Comparison of ENCODE assay signal across 21 cellular contexts in the genomic region with DNA sequence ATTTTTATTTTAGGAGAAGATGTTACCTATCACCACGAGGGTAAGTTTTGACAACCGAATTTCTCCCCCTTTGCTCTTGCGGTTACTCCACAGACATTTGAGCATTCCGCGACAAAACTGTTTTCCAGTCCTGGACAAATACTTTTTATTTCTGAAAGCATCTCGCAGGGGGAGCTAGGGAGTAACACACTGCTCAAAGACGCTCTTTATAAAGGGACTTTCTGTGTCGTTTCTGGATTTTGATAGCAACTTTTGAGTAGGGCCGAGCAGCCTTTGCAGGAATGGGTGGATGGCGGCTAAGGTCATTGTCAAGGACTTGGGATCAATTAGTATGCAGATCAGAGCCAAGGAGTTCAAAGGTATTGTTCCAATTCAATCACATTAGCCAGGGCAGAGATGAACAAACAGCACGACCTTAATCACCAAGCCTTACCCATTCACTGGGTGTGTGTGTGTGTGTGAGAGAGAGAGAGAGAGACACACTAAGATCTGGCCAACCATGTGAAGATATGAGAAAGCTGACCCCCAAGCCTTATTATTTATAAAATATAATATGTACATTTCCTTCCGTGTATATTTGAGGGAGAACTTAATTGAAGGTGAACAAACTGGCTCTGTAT.
DNase-seq lines count a peak whose midpoint lies in the region; ATAC-seq and TF ChIP-seq lines count a peak whose summit lies in the region.
"Had no signal": no experiment of that assay in that cellular context is flagged by ENCODE, and none has a peak within 500 bp of the region (broad histone marks: within the 10 kb centered on the region; RNA-seq: fewer than 3 reads in every experiment).

No MANE protein-coding gene starts in this region.

- H3K36me3 Mint-ChIP-seq in stimulated activated naive B cell treated with anti-CD40 and anti-IgM and Interleukin-4, amounts not matched to agents 10 μg/mL and 1 μg/mL and 100 μg/mL, for 72 hours = no peaks in the 10 kb centered on the region
- H3K36me3 Mint-ChIP-seq: natural killer cell treated with Interleukin-12 subunit alpha and Interleukin-12 subunit beta and Interleukin-15 and Interleukin-18, amount 100 ng/mL, for 72 hours had no signal

- no peaks in the 10 kb centered on the region for H3K4me1 Mint-ChIP-seq in stimulated activated naive B cell treated with anti-CD40 and anti-IgM and Interleukin-4, amounts not matched to agents 10 μg/mL and 1 μg/mL and 100 μg/mL, for 72 hours
- H3K4me1 Mint-ChIP-seq: B cell; stimulated activated naive CD8-positive, alpha-beta T cell treated with anti-CD3 and anti-CD28 coated beads, Interleukin-15, amount 100 ng/mL, for 72 hours had no signal

- H3K4me3 ChIP-seq in GM12875 (ENCODE audit: low read depth, low read length) = no peak overlapping the region
- peak overlapping the region; percentile 30; the same call in 1 of the 2 replicates for H3K4me3 ChIP-seq in SK-N-MC
- peak overlapping the region; percentile 13 for H3K4me3 ChIP-seq in iPS-18a (ENCODE audit: low read length)
- H3K4me3 ChIP-seq in WERI-Rb-1 (ENCODE audit: low read depth, low read length) = no peak overlapping the region
- H3K4me3 ChIP-seq: MG63, SJCRH30, upper lobe of left lung had no signal

- H3K4me3 Mint-ChIP-seq in stimulated activated naive B cell treated with anti-CD40 and anti-IgM and Interleukin-4, amounts not matched to agents 10 μg/mL and 1 μg/mL and 100 μg/mL, for 72 hours = no peak overlapping the region
- H3K4me3 Mint-ChIP-seq: B cell; dendritic cell treated with granulocyte-macrophage colony-stimulating factor and Interleukin-4, amounts not matched to agents 40 ng/mL and 50 ng/mL, for 4 days; natural killer cell treated with Interleukin-12 subunit alpha and Interleukin-12 subunit beta and Interleukin-15 and Interleukin-18, amount 100 ng/mL, for 72 hours; stimulated activated naive CD8-positive, alpha-beta T cell treated with anti-CD3 and anti-CD28 coated beads, Interleukin-15, amount 100 ng/mL, for 72 hours had no signal

- no peaks in the 10 kb centered on the region for H3K9me3 Mint-ChIP-seq in stimulated activated naive B cell treated with anti-CD40 and anti-IgM and Interleukin-4, amounts not matched to agents 10 μg/mL and 1 μg/mL and 100 μg/mL, for 72 hours
- H3K9me3 Mint-ChIP-seq: dendritic cell treated with granulocyte-macrophage colony-stimulating factor and Interleukin-4, amounts not matched to agents 40 ng/mL and 50 ng/mL, for 4 days; natural killer cell treated with Interleukin-12 subunit alpha and Interleukin-12 subunit beta and Interleukin-15 and Interleukin-18, amount 100 ng/mL, for 72 hours; stimulated activated naive CD8-positive, alpha-beta T cell treated with anti-CD3 and anti-CD28 coated beads, Interleukin-15, amount 100 ng/mL, for 72 hours had no signal

- H3K27me3 ChIP-seq in iPS-18a (ENCODE audit: control insufficient read depth, insufficient read depth, low read length) = peaks cover 36% of the 10 kb centered on the region
- peaks cover 75% of the 10 kb centered on the region for H3K27me3 ChIP-seq in WERI-Rb-1 (ENCODE audit: insufficient read depth, low read depth, severe bottlenecking)
- H3K27me3 ChIP-seq: MG63, SJCRH30 had no signal

- TF ChIP-seq CTCF in GM12875 (IDR thresholded peaks at IDR 0.05; ENCODE audit: borderline replicate concordance, insufficient read depth, low read depth, low read length) = peak; percentile 29; the same call in 1 of the 2 replicates
- no peak for TF ChIP-seq CTCF in WERI-Rb-1 (IDR thresholded peaks at IDR 0.05; ENCODE audit: low read depth, low read length)

- ATAC-seq in stimulated activated naive B cell treated with anti-CD40 and anti-IgM and Interleukin-4, amounts not matched to agents 10 μg/mL and 1 μg/mL and 100 μg/mL, for 72 hours (replicated peaks) = no peak
- ATAC-seq: foreskin keratinocyte; natural killer cell treated with Interleukin-12 subunit alpha and Interleukin-12 subunit beta and Interleukin-15 and Interleukin-18, amount 100 ng/mL, for 72 hours; stimulated activated naive CD8-positive, alpha-beta T cell treated with anti-CD3 and anti-CD28 coated beads, Interleukin-15, amount 100 ng/mL, for 72 hours had no signal

- peaks cover 67% of the 10 kb centered on the region for H3K4me1 ChIP-seq in iPS-18a (ENCODE audit: control insufficient read depth, low read depth, low read length)
- H3K4me1 ChIP-seq: foreskin keratinocyte, SJCRH30 had no signal

- DNase-seq in SK-N-MC (ENCODE audit: low read depth, low spot score) (no peak), superior temporal gyrus (ENCODE audit: extremely low spot score) (peak; percentile 64), DMS 273 (lab: John Stamatoyannopoulos, UW; ENCODE audit: unreplicated experiment) (no peak), WERI-Rb-1 (no peak)
- DNase-seq in stimulated activated naive B cell treated with anti-CD40 and anti-IgM and Interleukin-4, amounts not matched to agents 10 μg/mL and 1 μg/mL and 100 μg/mL, for 72 hours = no peak
- DNase-seq: activated CD4-positive, alpha-beta T cell treated with anti-CD3 and anti-CD28 coated beads, Interleukin-2, amount 50 U/mL, for 4 hours; activated CD8-positive, alpha-beta memory T cell treated with anti-CD3 and anti-CD28 coated beads, Interleukin-2, amount 50 U/mL, for 48 hours; EL; foreskin keratinocyte; MG63; NCI-H1417 treated with DMSO at 0.1 percent for 48 hours; SJCRH30; stimulated activated naive CD8-positive, alpha-beta T cell treated with anti-CD3 and anti-CD28 coated beads, Interleukin-15, amount 100 ng/mL, for 72 hours; upper lobe of left lung had no signal

- peaks cover 18 to 30% of the 10 kb centered on the region in 2 donors for H3K27me3 Mint-ChIP-seq in stimulated activated naive B cell treated with anti-CD40 and anti-IgM and Interleukin-4, amounts not matched to agents 10 μg/mL and 1 μg/mL and 100 μg/mL, for 72 hours
- H3K27me3 Mint-ChIP-seq: stimulated activated naive CD8-positive, alpha-beta T cell treated with anti-CD3 and anti-CD28 coated beads, Interleukin-15, amount 100 ng/mL, for 72 hours had no signal

- H3K36me3 ChIP-seq in SK-N-MC (ENCODE audit: insufficient read depth, low read length) (no peaks in the 10 kb centered on the region), iPS-18a (ENCODE audit: control insufficient read depth, low read depth, low read length) (no peaks in the 10 kb centered on the region), WERI-Rb-1 (no peaks in the 10 kb centered on the region)
- H3K36me3 ChIP-seq: MG63, SJCRH30, upper lobe of left lung had no signal

- H3K27ac Mint-ChIP-seq in stimulated activated naive B cell treated with anti-CD40 and anti-IgM and Interleukin-4, amounts not matched to agents 10 μg/mL and 1 μg/mL and 100 μg/mL, for 72 hours = no peak overlapping the region
- H3K27ac Mint-ChIP-seq: B cell; dendritic cell treated with granulocyte-macrophage colony-stimulating factor and Interleukin-4, amounts not matched to agents 40 ng/mL and 50 ng/mL, for 4 days; progenitor cell of endocrine pancreas; stimulated activated naive CD8-positive, alpha-beta T cell treated with anti-CD3 and anti-CD28 coated beads, Interleukin-15, amount 100 ng/mL, for 72 hours had no signal

- H3K9ac ChIP-seq in SK-N-MC (ENCODE audit: insufficient read length) (no peak overlapping the region), iPS-18a (ENCODE audit: low read length) (no peak overlapping the region)

- H3K27ac ChIP-seq in SK-N-MC (peak overlapping the region; percentile 89), iPS-18a (ENCODE audit: low read length) (no peak overlapping the region), WERI-Rb-1 (no peak overlapping the region)
- H3K27ac ChIP-seq: foreskin keratinocyte, SJCRH30, upper lobe of left lung, VCaP had no signal

- H3K9me3 ChIP-seq in SK-N-MC (ENCODE audit: low read depth, low read length) (no peaks in the 10 kb centered on the region), iPS-18a (ENCODE audit: control insufficient read depth, low read depth, low read length) (no peaks in the 10 kb centered on the region), WERI-Rb-1 (ENCODE audit: severe bottlenecking) (no peaks in the 10 kb centered on the region)
- H3K9me3 ChIP-seq: MG63, SJCRH30, upper lobe of left lung had no signal

Comparison
In these comparisons a context has a peak if more than half of its experiments do, and no peak if none do; other contexts are left out.
1. H3K4me3 ChIP-seq: peak in SK-N-MC (single experiment) and iPS-18a (single experiment); none in GM12875 (single experiment) and WERI-Rb-1 (single experiment).